ENCODE assay signal across 1 cellular context in the genomic region with DNA sequence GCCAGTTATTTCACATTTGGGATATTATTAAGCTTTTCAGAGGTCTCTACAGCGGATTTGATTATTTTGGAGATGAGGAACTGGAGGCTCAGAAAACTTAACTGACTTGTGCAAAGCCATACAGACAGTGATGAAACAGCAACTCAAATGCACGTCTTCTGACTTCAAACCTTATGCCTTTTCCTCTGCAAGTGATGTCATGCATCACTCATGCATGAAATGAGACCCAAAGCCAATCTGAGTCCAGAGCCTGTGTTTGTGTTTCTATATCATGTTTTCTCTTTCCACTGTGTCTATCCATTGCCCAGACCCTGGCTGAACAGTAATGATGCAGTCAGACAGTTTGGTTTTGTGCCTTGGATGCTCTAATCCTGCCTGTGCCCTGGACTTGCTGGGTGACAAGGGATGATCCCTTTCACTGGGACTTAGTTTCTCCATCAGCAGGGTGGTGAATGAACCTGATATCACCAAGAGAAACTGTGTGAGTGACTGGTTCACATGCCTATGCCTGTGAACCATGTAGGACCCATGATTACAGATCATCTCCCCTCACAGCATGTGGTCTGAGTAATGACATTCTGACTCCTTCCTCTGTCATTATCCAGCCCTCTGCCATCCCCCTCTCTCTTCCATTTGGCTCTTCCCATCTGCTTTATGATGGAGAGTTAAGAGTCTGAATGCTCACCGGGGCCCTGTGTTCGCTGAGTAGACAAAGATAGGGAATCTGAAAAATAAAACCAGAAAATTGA.
TF ChIP-seq lines count a peak whose summit lies in the region.

No MANE protein-coding gene starts in this region.

TF ChIP-seq in HEK293, 187 proteins besides CTCF, POLR2A, EP300 and RAD21 (continued from another document):
- TF ChIP-seq, protein P1, sequence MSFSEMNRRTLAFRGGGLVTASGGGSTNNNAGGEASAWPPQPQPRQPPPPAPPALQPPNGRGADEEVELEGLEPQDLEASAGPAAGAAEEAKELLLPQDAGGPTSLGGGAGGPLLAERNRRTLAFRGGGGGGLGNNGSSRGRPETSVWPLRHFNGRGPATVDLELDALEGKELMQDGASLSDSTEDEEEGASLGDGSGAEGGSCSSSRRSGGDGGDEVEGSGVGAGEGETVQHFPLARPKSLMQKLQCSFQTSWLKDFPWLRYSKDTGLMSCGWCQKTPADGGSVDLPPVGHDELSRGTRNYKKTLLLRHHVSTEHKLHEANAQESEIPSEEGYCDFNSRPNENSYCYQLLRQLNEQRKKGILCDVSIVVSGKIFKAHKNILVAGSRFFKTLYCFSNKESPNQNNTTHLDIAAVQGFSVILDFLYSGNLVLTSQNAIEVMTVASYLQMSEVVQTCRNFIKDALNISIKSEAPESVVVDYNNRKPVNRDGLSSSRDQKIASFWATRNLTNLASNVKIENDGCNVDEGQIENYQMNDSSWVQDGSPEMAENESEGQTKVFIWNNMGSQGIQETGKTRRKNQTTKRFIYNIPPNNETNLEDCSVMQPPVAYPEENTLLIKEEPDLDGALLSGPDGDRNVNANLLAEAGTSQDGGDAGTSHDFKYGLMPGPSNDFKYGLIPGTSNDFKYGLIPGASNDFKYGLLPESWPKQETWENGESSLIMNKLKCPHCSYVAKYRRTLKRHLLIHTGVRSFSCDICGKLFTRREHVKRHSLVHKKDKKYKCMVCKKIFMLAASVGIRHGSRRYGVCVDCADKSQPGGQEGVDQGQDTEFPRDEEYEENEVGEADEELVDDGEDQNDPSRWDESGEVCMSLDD (tag by site-specific recombination; IDR thresholded peaks at IDR 0.05): no peak
- peak; percentile 79 for TF ChIP-seq ZNF629 (tag by site-specific recombination; IDR thresholded peaks at IDR 0.05)
- no peak for TF ChIP-seq ZNF701 (tag by site-specific recombination; IDR thresholded peaks at IDR 0.05)
- TF ChIP-seq, protein P2, sequence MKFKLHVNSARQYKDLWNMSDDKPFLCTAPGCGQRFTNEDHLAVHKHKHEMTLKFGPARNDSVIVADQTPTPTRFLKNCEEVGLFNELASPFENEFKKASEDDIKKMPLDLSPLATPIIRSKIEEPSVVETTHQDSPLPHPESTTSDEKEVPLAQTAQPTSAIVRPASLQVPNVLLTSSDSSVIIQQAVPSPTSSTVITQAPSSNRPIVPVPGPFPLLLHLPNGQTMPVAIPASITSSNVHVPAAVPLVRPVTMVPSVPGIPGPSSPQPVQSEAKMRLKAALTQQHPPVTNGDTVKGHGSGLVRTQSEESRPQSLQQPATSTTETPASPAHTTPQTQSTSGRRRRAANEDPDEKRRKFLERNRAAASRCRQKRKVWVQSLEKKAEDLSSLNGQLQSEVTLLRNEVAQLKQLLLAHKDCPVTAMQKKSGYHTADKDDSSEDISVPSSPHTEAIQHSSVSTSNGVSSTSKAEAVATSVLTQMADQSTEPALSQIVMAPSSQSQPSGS (tag by site-specific recombination; IDR thresholded peaks at IDR 0.05; ENCODE audit: low read depth): peak; percentile 61
- no peak for TF ChIP-seq ZNF292 (tag by site-specific recombination; IDR thresholded peaks at IDR 0.05; ENCODE audit: borderline replicate concordance, low read depth)
- TF ChIP-seq, protein P3, sequence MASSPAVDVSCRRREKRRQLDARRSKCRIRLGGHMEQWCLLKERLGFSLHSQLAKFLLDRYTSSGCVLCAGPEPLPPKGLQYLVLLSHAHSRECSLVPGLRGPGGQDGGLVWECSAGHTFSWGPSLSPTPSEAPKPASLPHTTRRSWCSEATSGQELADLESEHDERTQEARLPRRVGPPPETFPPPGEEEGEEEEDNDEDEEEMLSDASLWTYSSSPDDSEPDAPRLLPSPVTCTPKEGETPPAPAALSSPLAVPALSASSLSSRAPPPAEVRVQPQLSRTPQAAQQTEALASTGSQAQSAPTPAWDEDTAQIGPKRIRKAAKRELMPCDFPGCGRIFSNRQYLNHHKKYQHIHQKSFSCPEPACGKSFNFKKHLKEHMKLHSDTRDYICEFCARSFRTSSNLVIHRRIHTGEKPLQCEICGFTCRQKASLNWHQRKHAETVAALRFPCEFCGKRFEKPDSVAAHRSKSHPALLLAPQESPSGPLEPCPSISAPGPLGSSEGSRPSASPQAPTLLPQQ (tag by site-specific recombination; IDR thresholded peaks at IDR 0.05): 0 out of 2 replicates have a peak, but pooled peaks have one; percentile 31
- TF ChIP-seq ZBTB17 (tag by site-specific recombination; IDR thresholded peaks at IDR 0.05): peak; percentile 73
- TF ChIP-seq GLI2 (tag by site-specific recombination; IDR thresholded peaks at IDR 0.05; ENCODE audit: borderline replicate concordance, low read depth): no peak
- 0 out of 2 replicates have a peak, but pooled peaks have one; percentile 6 for TF ChIP-seq ZNF473 (tag by site-specific recombination; IDR thresholded peaks at IDR 0.05)
- TF ChIP-seq, protein P4, sequence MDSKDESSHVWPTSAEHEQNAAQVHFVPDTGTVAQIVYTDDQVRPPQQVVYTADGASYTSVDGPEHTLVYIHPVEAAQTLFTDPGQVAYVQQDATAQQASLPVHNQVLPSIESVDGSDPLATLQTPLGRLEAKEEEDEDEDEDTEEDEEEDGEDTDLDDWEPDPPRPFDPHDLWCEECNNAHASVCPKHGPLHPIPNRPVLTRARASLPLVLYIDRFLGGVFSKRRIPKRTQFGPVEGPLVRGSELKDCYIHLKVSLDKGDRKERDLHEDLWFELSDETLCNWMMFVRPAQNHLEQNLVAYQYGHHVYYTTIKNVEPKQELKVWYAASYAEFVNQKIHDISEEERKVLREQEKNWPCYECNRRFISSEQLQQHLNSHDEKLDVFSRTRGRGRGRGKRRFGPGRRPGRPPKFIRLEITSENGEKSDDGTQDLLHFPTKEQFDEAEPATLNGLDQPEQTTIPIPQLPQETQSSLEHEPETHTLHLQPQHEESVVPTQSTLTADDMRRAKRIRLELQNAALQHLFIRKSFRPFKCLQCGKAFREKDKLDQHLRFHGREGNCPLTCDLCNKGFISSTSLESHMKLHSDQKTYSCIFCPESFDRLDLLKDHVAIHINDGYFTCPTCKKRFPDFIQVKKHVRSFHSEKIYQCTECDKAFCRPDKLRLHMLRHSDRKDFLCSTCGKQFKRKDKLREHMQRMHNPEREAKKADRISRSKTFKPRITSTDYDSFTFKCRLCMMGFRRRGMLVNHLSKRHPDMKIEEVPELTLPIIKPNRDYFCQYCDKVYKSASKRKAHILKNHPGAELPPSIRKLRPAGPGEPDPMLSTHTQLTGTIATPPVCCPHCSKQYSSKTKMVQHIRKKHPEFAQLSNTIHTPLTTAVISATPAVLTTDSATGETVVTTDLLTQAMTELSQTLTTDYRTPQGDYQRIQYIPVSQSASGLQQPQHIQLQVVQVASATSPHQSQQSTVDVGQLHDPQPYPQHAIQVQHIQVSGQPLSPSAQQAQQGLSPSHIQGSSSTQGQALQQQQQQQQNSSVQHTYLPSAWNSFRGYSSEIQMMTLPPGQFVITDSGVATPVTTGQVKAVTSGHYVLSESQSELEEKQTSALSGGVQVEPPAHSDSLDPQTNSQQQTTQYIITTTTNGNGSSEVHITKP (tag by site-specific recombination; IDR thresholded peaks at IDR 0.05): peak; percentile 61
TF ChIP-seq in HEK293: peak in this region for 10.
